Comparison of ENCODE assay signal across 1 cellular context in the genomic region with DNA sequence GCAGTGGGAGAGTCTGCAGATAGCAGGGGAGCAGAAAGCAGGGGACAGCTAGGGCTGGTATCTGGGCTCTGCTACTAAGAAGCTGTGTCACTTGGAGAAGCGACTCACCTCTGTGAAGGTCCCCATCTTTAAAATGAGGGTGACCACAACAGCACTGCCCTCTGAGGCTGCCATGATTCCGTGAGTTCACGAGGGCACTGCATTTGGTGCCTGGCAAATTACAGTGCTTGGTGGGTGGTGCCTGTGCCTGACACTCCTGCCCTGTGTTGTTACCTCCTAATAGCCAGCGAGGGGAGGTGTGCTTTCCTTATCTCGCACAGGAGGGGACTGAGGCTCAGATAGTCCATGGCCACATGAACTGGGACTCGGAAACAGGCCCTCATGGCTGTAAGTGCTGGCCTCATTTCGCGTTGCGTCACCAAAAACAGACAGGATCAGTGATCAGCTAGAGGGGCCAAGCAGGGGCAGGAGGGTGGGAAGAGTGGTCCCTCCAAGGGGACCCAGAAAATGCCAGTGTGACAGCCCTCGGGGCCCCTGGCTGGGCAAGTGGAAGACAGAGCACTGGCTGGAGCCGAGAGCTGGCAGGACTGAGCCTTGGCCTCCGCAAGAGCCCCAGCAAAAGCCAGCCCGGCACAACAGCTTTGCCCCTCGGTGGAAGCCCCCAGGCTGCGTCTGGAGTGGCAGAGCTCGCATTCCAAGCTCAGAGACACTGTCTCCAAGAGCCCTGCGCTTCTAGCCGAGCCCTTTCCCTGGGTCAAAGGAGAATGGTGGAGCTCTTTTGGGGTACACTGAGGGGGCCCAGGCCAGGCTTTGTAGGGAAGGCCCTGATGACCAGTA.
TF ChIP-seq lines count a peak whose summit lies in the region.

No MANE protein-coding gene starts in this region.

TF ChIP-seq in IMR-90, 13 proteins besides CTCF, POLR2A, EP300 and RAD21:
- TF ChIP-seq MXI1 (IDR thresholded peaks at IDR 0.05; ENCODE audit: borderline replicate concordance, low read depth, low read length) (no peak), RFX5 (IDR thresholded peaks at IDR 0.05; ENCODE audit: low read depth, low read length) (no peak), MAZ (IDR thresholded peaks at IDR 0.05; ENCODE audit: borderline replicate concordance, low read depth, low read length) (no peak), CEBPB (IDR thresholded peaks at IDR 0.05; ENCODE audit: low read depth, low read length) (no peak), MAFK (IDR thresholded peaks at IDR 0.05; ENCODE audit: low read depth, low read length) (no peak), SMC3 (IDR thresholded peaks at IDR 0.05; ENCODE audit: low read depth, low read length) (no peak), CHD1 (IDR thresholded peaks at IDR 0.05; ENCODE audit: low read depth, low read length) (no peak), RCOR1 (IDR thresholded peaks at IDR 0.05; ENCODE audit: insufficient replicate concordance, low read length) (no peak), FOS (IDR thresholded peaks at IDR 0.05; ENCODE audit: low read depth, low read length) (no peak), BHLHE40 (IDR thresholded peaks at IDR 0.05; ENCODE audit: low read depth, low read length) (no peak), NFE2L2 (IDR thresholded peaks at IDR 0.05; ENCODE audit: low read depth, low read length) (no peak)
- TF ChIP-seq, protein P1, sequence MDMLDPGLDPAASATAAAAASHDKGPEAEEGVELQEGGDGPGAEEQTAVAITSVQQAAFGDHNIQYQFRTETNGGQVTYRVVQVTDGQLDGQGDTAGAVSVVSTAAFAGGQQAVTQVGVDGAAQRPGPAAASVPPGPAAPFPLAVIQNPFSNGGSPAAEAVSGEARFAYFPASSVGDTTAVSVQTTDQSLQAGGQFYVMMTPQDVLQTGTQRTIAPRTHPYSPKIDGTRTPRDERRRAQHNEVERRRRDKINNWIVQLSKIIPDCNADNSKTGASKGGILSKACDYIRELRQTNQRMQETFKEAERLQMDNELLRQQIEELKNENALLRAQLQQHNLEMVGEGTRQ (IDR thresholded peaks at IDR 0.05; ENCODE audit: low read depth, low read length): no peak
- TF ChIP-seq, protein P2, sequence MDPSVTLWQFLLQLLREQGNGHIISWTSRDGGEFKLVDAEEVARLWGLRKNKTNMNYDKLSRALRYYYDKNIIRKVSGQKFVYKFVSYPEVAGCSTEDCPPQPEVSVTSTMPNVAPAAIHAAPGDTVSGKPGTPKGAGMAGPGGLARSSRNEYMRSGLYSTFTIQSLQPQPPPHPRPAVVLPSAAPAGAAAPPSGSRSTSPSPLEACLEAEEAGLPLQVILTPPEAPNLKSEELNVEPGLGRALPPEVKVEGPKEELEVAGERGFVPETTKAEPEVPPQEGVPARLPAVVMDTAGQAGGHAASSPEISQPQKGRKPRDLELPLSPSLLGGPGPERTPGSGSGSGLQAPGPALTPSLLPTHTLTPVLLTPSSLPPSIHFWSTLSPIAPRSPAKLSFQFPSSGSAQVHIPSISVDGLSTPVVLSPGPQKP (IDR thresholded peaks at IDR 0.05; ENCODE audit: borderline replicate concordance, low read depth, low read length): no peak
